8 cellular contexts compared by ENCODE assay signal in the genomic region with DNA sequence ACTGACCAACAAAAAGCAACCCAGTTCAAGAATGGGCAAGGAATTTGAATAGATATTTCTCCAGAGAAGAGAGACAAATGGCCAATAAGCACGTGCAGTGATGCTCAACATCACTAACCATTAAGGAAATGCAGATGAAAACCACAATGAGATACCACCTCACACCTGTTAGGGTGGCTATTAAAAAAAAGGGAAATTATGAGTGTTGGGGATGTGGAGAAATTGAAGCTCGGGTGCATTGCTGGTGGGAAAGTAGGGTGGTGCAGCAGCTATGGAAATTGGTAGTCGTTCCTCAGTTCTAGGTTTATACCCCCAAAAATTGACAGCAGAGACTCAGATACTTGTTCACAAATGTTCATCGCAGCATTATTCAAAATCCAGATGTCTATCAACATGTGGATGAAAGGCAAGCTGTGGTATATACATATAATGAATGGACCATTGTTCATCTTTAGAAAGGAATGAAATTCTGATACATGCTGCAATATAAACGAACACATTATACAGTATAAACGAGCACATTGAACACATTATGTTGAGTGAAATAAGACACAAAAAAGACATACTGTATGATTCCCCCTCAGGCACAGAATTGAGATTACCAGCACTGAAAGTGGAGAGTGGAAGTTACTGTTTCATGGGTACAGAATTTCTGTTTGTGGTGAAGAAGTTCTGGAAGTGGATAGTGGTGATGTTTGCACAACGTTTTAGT. TPM values are rescaled to one million over a fixed set of nuclear protein-coding genes. Genes with fewer than 3 reads are reported as not detected.
DNase-seq lines count a peak whose midpoint lies in the region; ATAC-seq and TF ChIP-seq lines count a peak whose summit lies in the region.

No MANE protein-coding gene starts in this region.

- peaks cover 23% of the 10 kb centered on the region for H3K36me3 Mint-ChIP-seq in activated CD8-positive, alpha-beta memory T cell treated with anti-CD3 and anti-CD28 coated beads, Interleukin-2, amount 10 ng/mL, durations not matched to agents 7 days and 5 days

- CTCF ChIA-PET in activated CD8-positive, alpha-beta memory T cell treated with anti-CD3 and anti-CD28 coated beads, Interleukin-2, amount 10 ng/mL, durations not matched to agents 7 days and 5 days (lab: Charles Lee): interaction anchor here (1.0 kb wide), 1 partner anchor 12 kb away, joined by 3 read pairs; no protein-coding TSS in a partner anchor

- DNase-seq in activated CD8-positive, alpha-beta memory T cell treated with anti-CD3 and anti-CD28 coated beads, Interleukin-2, amount 10 ng/mL, durations not matched to agents 7 days and 5 days: no peak
- no peak for DNase-seq in activated CD8-positive, alpha-beta memory T cell treated with anti-CD3 and anti-CD28 coated beads, Interleukin-2, amount 50 U/mL, for 48 hours
- DNase-seq in RKO (ENCODE audit: low spot score) (peak; percentile 23), epithelial cell of proximal tubule (ENCODE audit: low read depth) (no peak), sigmoid colon (no peak), cerebellar nuclear complex (lab: John Stamatoyannopoulos, UW) (no peak), NCI-H2227 (lab: John Stamatoyannopoulos, UW; ENCODE audit: unreplicated experiment) (no peak)

- H3K27ac Mint-ChIP-seq in activated CD8-positive, alpha-beta memory T cell treated with anti-CD3 and anti-CD28 coated beads, Interleukin-2, amount 10 ng/mL, durations not matched to agents 7 days and 5 days: peak overlapping the region; percentile 77

- ATAC-seq in activated CD8-positive, alpha-beta memory T cell treated with anti-CD3 and anti-CD28 coated beads, Interleukin-2, amount 10 ng/mL, durations not matched to agents 7 days and 5 days: no peak
- ATAC-seq in GM19328 (IDR thresholded peaks at IDR 0.05; ENCODE audit: unreplicated experiment): no peak

- H3K4me3 ChIP-seq in epithelial cell of proximal tubule (ENCODE audit: low read depth, low read length) (peak overlapping the region; percentile 65), sigmoid colon (peak overlapping the region; percentile 72 to 89 (median 82))

- no peak for TF ChIP-seq POLR2A in sigmoid colon (IDR thresholded peaks at IDR 0.05)

- no peaks in the 10 kb centered on the region for H3K27me3 ChIP-seq in sigmoid colon

- H3K4me3 Mint-ChIP-seq in activated CD8-positive, alpha-beta memory T cell treated with anti-CD3 and anti-CD28 coated beads, Interleukin-2, amount 10 ng/mL, durations not matched to agents 7 days and 5 days: peak overlapping the region; percentile 84

- intact Hi-C loops in sigmoid colon (cut with DNase I): loop anchor here (2.0 kb wide), 1 partner anchor 34 kb away; a partner anchor contains a TSS

- no peaks in the 10 kb centered on the region for H3K9me3 ChIP-seq in sigmoid colon

- TF ChIP-seq CTCF in epithelial cell of proximal tubule (conservative IDR thresholded peaks at IDR 0.05; ENCODE audit: low read depth, low read length): no peak
- no peak for TF ChIP-seq CTCF in sigmoid colon (IDR thresholded peaks at IDR 0.05)

- H3K36me3 ChIP-seq in sigmoid colon: no peaks in the 10 kb centered on the region

- TF ChIP-seq EP300 in sigmoid colon (IDR thresholded peaks at IDR 0.05): no peak

- H3K4me1 ChIP-seq in sigmoid colon: peaks cover 0 to 77% (median 63%) of the 10 kb centered on the region in 4 donors

- WGBS in sigmoid colon, 2 donors: 15 to 17% methylated on average over 7 of the region's 7 CpGs

- H3K9me3 Mint-ChIP-seq in activated CD8-positive, alpha-beta memory T cell treated with anti-CD3 and anti-CD28 coated beads, Interleukin-2, amount 10 ng/mL, durations not matched to agents 7 days and 5 days (ENCODE audit: low read depth): no peaks in the 10 kb centered on the region

- H3K4me1 Mint-ChIP-seq in activated CD8-positive, alpha-beta memory T cell treated with anti-CD3 and anti-CD28 coated beads, Interleukin-2, amount 10 ng/mL, durations not matched to agents 7 days and 5 days: peaks cover 56% of the 10 kb centered on the region

- peak overlapping the region; percentile 94 to 97 (median 96) for H3K27ac ChIP-seq in sigmoid colon

- H3K27me3 Mint-ChIP-seq in activated CD8-positive, alpha-beta memory T cell treated with anti-CD3 and anti-CD28 coated beads, Interleukin-2, amount 10 ng/mL, durations not matched to agents 7 days and 5 days: no peaks in the 10 kb centered on the region

RNA-seq across cellular contexts. Expression of a gene that starts 0.9 kb away (rescaled TPM):
- total RNA-seq in activated CD8-positive, alpha-beta memory T cell treated with anti-CD3 and anti-CD28 coated beads, Interleukin-2, amount 10 ng/mL, durations not matched to agents 7 days and 5 days: 10 to 100 TPM; 34.1 to 37.0 TPM
- total RNA-seq in epithelial cell of proximal tubule (13.7 and 39.0 TPM in 2 replicates), sigmoid colon (10 to 100 TPM in 3 of 4 donors, 1 to 10 TPM in 1; 9.4 to 15.9 (median 13.1) TPM)
- polyA plus RNA-seq in sigmoid colon: 1 to 10 TPM; 6.5 to 9.6 (median 7.3) TPM

RNA-seq across cellular contexts. Expression of a gene that starts 33.8 kb away (rescaled TPM):
- 10 to 100 TPM; 56.1 to 63.4 TPM for total RNA-seq in activated CD8-positive, alpha-beta memory T cell treated with anti-CD3 and anti-CD28 coated beads, Interleukin-2, amount 10 ng/mL, durations not matched to agents 7 days and 5 days
- total RNA-seq in epithelial cell of proximal tubule (19.3 and 19.5 TPM in 2 replicates), sigmoid colon (10 to 100 TPM; 32.4 to 65.9 (median 43.2) TPM)
- 10 to 100 TPM; 25.7 to 44.4 (median 41.0) TPM for polyA plus RNA-seq in sigmoid colon
